Comparison of ENCODE assay signal across 28 cellular contexts in genomic region chr2:18645315-18645714, GRCh38. TPM values are rescaled to one million over a fixed set of nuclear protein-coding genes. Genes with fewer than 3 reads are reported as not detected.
"Had no signal": no experiment of that assay in that cellular context is flagged by ENCODE, and none has a peak within 500 bp of the region (broad histone marks: within the 10 kb centered on the region; RNA-seq: fewer than 3 reads in every experiment).

No MANE protein-coding gene starts in this region.

- H3K36me3 ChIP-seq: ascending aorta, esophagus muscularis mucosa, right atrium auricular region, tibial nerve had no signal

- ATAC-seq: activated CD8-positive, alpha-beta T cell treated with anti-CD3 and anti-CD28 coated beads for 36 hours; activated naive CD8-positive, alpha-beta T cell treated with anti-CD3 and anti-CD28 coated beads, Interleukin-2, amount 50 U/mL, for 24 hours; left lobe of liver; stimulated activated naive CD8-positive, alpha-beta T cell treated with anti-CD3 and anti-CD28 coated beads, Interleukin-15, Interleukin-2, amounts not matched to agents 100 U/mL and 50 U/mL, for 24 hours; T-cell had no signal

- H3K9me3 Mint-ChIP-seq: activated T-helper 2 cell treated with anti-CD3 and anti-CD28 coated beads, Interferon-gamma antibody, Interleukin-2, Interleukin-4, amounts not matched to agents 10 μg/mL and 5 μg/mL and 100 μg/mL, durations not matched to agents 14 hours and 24 hours and 36 hours had no signal

- H3K27ac Mint-ChIP-seq: activated CD8-positive, alpha-beta T cell treated with anti-CD3 and anti-CD28 coated beads for 36 hours; activated naive CD8-positive, alpha-beta T cell treated with anti-CD3 and anti-CD28 coated beads, Interleukin-2, amount 50 U/mL, for 24 hours; activated T-cell treated with anti-CD3 and anti-CD28 coated beads, Interleukin-2, amount 50 U/mL, for 24 hours; activated T-helper 2 cell treated with anti-CD3 and anti-CD28 coated beads, Interferon-gamma antibody, Interleukin-2, Interleukin-4, amounts not matched to agents 10 μg/mL and 5 μg/mL and 100 μg/mL, durations not matched to agents 14 hours and 24 hours and 36 hours; nephron; progenitor cell of endocrine pancreas; T-cell had no signal

- H3K4me3 Mint-ChIP-seq: activated CD8-positive, alpha-beta T cell treated with anti-CD3 and anti-CD28 coated beads for 36 hours; activated naive CD8-positive, alpha-beta T cell treated with anti-CD3 and anti-CD28 coated beads, Interleukin-2, amount 50 U/mL, for 24 hours; activated T-cell treated with anti-CD3 and anti-CD28 coated beads, Interleukin-2, amount 50 U/mL, for 24 hours; nephron; T-cell had no signal

- H3K4me3 ChIP-seq: ascending aorta, esophagus muscularis mucosa, right atrium auricular region, tibial nerve had no signal

- H3K9me3 ChIP-seq: ascending aorta, esophagus muscularis mucosa, right atrium auricular region, tibial nerve had no signal

- DNase-seq: activated CD4-positive, alpha-beta T cell treated with anti-CD3 and anti-CD28 coated beads for 48 hours; activated CD4-positive, CD25-positive, alpha-beta regulatory T cell; activated CD8-positive, alpha-beta T cell treated with anti-CD3 and anti-CD28 coated beads for 36 hours; activated naive CD4-positive, alpha-beta T cell treated with Interleukin-2 at 50 U/mL for 16 hours; activated naive CD8-positive, alpha-beta T cell treated with anti-CD3 and anti-CD28 coated beads, Interleukin-2, amount 50 U/mL, for 24 hours; activated T-cell treated with anti-CD3 and anti-CD28 coated beads, Interleukin-2, amount 50 U/mL, for 24 hours; cerebellar nuclear complex; cortex of kidney; hippocampal formation; islet precursor cell; midbrain; occipital lobe; stimulated activated naive CD8-positive, alpha-beta T cell treated with anti-CD3 and anti-CD28 coated beads, Interleukin-15, Interleukin-2, amounts not matched to agents 100 U/mL and 50 U/mL, for 24 hours; substantia nigra; T-cell; T1000 had no signal

- H3K27me3 ChIP-seq: ascending aorta, esophagus muscularis mucosa, right atrium auricular region, tibial nerve had no signal

- H3K27me3 Mint-ChIP-seq: activated CD8-positive, alpha-beta T cell treated with anti-CD3 and anti-CD28 coated beads for 36 hours; activated naive CD8-positive, alpha-beta T cell treated with anti-CD3 and anti-CD28 coated beads, Interleukin-2, amount 50 U/mL, for 24 hours; activated T-cell treated with anti-CD3 and anti-CD28 coated beads, Interleukin-2, amount 50 U/mL, for 24 hours; progenitor cell of endocrine pancreas; T-cell had no signal

- H3K4me1 Mint-ChIP-seq: activated naive CD8-positive, alpha-beta T cell treated with anti-CD3 and anti-CD28 coated beads, Interleukin-2, amount 50 U/mL, for 24 hours; T-cell had no signal

- H3K27ac ChIP-seq: ascending aorta, esophagus muscularis mucosa, right atrium auricular region, tibial nerve had no signal

- H3K4me1 ChIP-seq: ascending aorta, right atrium auricular region, tibial nerve had no signal

RNA-seq across cellular contexts. Expression of gene NT5C1B, which starts 55.9 kb away (rescaled TPM):
- total RNA-seq: activated CD8-positive, alpha-beta T cell treated with anti-CD3 and anti-CD28 coated beads for 36 hours; activated T-helper 2 cell treated with anti-CD3 and anti-CD28 coated beads, Interferon-gamma antibody, Interleukin-2, Interleukin-4, amounts not matched to agents 10 μg/mL and 5 μg/mL and 100 μg/mL, durations not matched to agents 14 hours and 24 hours and 36 hours; ascending aorta; fibroblast of villous mesenchyme; glomerular endothelial cell; left lobe of liver; lung microvascular endothelial cell; occipital lobe; progenitor cell of endocrine pancreas; right atrium auricular region; skeletal muscle tissue; T-cell; tibial nerve had no signal
